ENCODE assay signal across 31 cellular contexts in genomic region chr16:10662212-10662611, GRCh38. TPM values are rescaled to one million over a fixed set of nuclear protein-coding genes. Genes with fewer than 3 reads are reported as not detected.
"Had no signal": no experiment of that assay in that cellular context is flagged by ENCODE, and none has a peak within 500 bp of the region (broad histone marks: within the 10 kb centered on the region; RNA-seq: fewer than 3 reads in every experiment).

No MANE protein-coding gene starts in this region.

- H3K27me3 ChIP-seq: body of pancreas, dorsolateral prefrontal cortex, gastrocnemius medialis, heart left ventricle had no signal

- H3K36me3 ChIP-seq: gastrocnemius medialis, heart left ventricle had no signal

- H3K27me3 Mint-ChIP-seq: activated CD4-positive, alpha-beta T cell treated with anti-CD3 and anti-CD28 coated beads, Interleukin-2, amount 10 ng/mL, durations not matched to agents 7 days and 5 days; activated T-cell treated with anti-CD3 and anti-CD28 coated beads, Interleukin-2, amount 50 U/mL, for 24 hours had no signal

- H3K4me1 Mint-ChIP-seq: activated CD4-positive, alpha-beta memory T cell treated with anti-CD3 and anti-CD28 coated beads, Interleukin-2, amount 10 ng/mL, durations not matched to agents 7 days and 5 days; activated CD4-positive, alpha-beta T cell treated with anti-CD3 and anti-CD28 coated beads, Interleukin-2, amount 10 ng/mL, durations not matched to agents 7 days and 5 days; endodermal cell had no signal

- H3K27ac ChIP-seq: body of pancreas, coronary artery, gastrocnemius medialis, heart left ventricle, VCaP had no signal

- DNase-seq: activated CD4-positive, alpha-beta memory T cell treated with anti-CD3 and anti-CD28 coated beads, Interleukin-2, amount 10 ng/mL, durations not matched to agents 7 days and 5 days; activated CD4-positive, alpha-beta T cell treated with anti-CD3 and anti-CD28 coated beads for 1 hour; activated CD4-positive, alpha-beta T cell treated with anti-CD3 and anti-CD28 coated beads for 4 hours; activated CD4-positive, alpha-beta T cell treated with anti-CD3 and anti-CD28 coated beads, Interleukin-2, amount 10 ng/mL, durations not matched to agents 7 days and 5 days; activated CD4-positive, alpha-beta T cell treated with anti-CD3 and anti-CD28 coated beads, Interleukin-2, amount 50 U/mL, for 4 hours; activated CD8-positive, alpha-beta memory T cell treated with anti-CD3 and anti-CD28 coated beads, Interleukin-2, amount 50 U/mL, for 48 hours; activated gamma-delta T cell treated with Interleukin-2 at 50 U/mL for 16 hours; activated naive CD4-positive, alpha-beta T cell treated with anti-CD3 and anti-CD28 coated beads, Interleukin-2, amount 50 U/mL, for 16 hours; activated naive CD4-positive, alpha-beta T cell treated with Interleukin-2 at 50 U/mL for 16 hours; activated T-cell treated with anti-CD3 and anti-CD28 coated beads for 4 hours; activated T-cell treated with anti-CD3 and anti-CD28 coated beads, Interleukin-2, amount 50 U/mL, for 24 hours; activated T-cell treated with anti-CD3 and anti-CD28 coated beads, Interleukin-2, amount 50 U/mL, for 72 hours; amniotic stem cell; body of pancreas; caudate nucleus; dorsolateral prefrontal cortex; effector memory CD4-positive, alpha-beta T cell; endodermal cell; foreskin fibroblast; gastrocnemius medialis; glutamatergic neuron; heart left ventricle; T-helper 2 cell had no signal

- H3K4me1 ChIP-seq: body of pancreas, gastrocnemius medialis had no signal

- ATAC-seq: activated T-cell treated with anti-CD3 and anti-CD28 coated beads, Interleukin-2, amount 50 U/mL, for 72 hours; body of pancreas; esophagus mucosa; gastrocnemius medialis; WTC11 had no signal

- H3K36me3 Mint-ChIP-seq: activated naive CD8-positive, alpha-beta T cell had no signal

- H3K4me3 Mint-ChIP-seq: activated CD4-positive, alpha-beta memory T cell treated with anti-CD3 and anti-CD28 coated beads, Interleukin-2, amount 10 ng/mL, durations not matched to agents 7 days and 5 days; activated CD4-positive, alpha-beta T cell treated with anti-CD3 and anti-CD28 coated beads, Interleukin-2, amount 10 ng/mL, durations not matched to agents 7 days and 5 days; activated naive CD8-positive, alpha-beta T cell; activated T-cell treated with anti-CD3 and anti-CD28 coated beads, Interleukin-2, amount 50 U/mL, for 24 hours; activated T-cell treated with anti-CD3 and anti-CD28 coated beads, Interleukin-2, amount 50 U/mL, for 72 hours; dendritic cell treated with granulocyte-macrophage colony-stimulating factor and Interleukin-4, amounts not matched to agents 40 ng/mL and 50 ng/mL, for 4 days; endodermal cell; WTC11 had no signal

- H3K9me3 Mint-ChIP-seq: activated CD4-positive, alpha-beta memory T cell treated with anti-CD3 and anti-CD28 coated beads, Interleukin-2, amount 10 ng/mL, durations not matched to agents 7 days and 5 days; activated T-cell treated with anti-CD3 and anti-CD28 coated beads, Interleukin-2, amount 50 U/mL, for 24 hours; activated T-cell treated with anti-CD3 and anti-CD28 coated beads, Interleukin-2, amount 50 U/mL, for 72 hours; dendritic cell treated with granulocyte-macrophage colony-stimulating factor and Interleukin-4, amounts not matched to agents 40 ng/mL and 50 ng/mL, for 4 days had no signal

- H3K9me3 ChIP-seq: body of pancreas, gastrocnemius medialis, heart left ventricle had no signal

- H3K27ac Mint-ChIP-seq: activated CD4-positive, alpha-beta memory T cell treated with anti-CD3 and anti-CD28 coated beads, Interleukin-2, amount 10 ng/mL, durations not matched to agents 7 days and 5 days; activated CD4-positive, alpha-beta T cell treated with anti-CD3 and anti-CD28 coated beads, Interleukin-2, amount 10 ng/mL, durations not matched to agents 7 days and 5 days; activated naive CD8-positive, alpha-beta T cell; activated T-cell treated with anti-CD3 and anti-CD28 coated beads, Interleukin-2, amount 50 U/mL, for 24 hours; activated T-cell treated with anti-CD3 and anti-CD28 coated beads, Interleukin-2, amount 50 U/mL, for 72 hours; dendritic cell treated with granulocyte-macrophage colony-stimulating factor and Interleukin-4, amounts not matched to agents 40 ng/mL and 50 ng/mL, for 4 days; endodermal cell; WTC11 had no signal

- H3K4me3 ChIP-seq: body of pancreas, coronary artery, dorsolateral prefrontal cortex, gastrocnemius medialis, heart left ventricle had no signal

RNA-seq across cellular contexts. Expression of gene TEKT5, which starts 32.5 kb away (rescaled TPM):
- total RNA-seq: activated CD4-positive, alpha-beta memory T cell treated with anti-CD3 and anti-CD28 coated beads, Interleukin-2, amount 10 ng/mL, durations not matched to agents 7 days and 5 days; activated CD4-positive, alpha-beta T cell treated with anti-CD3 and anti-CD28 coated beads, Interleukin-2, amount 10 ng/mL, durations not matched to agents 7 days and 5 days; body of pancreas; epithelial cell of proximal tubule; esophagus mucosa; gastrocnemius medialis; T-helper 1 cell treated with Interleukin-12 subunit alpha and Interleukin-12 subunit beta and Interleukin-4 antibody, amounts not matched to agents 30 ng/mL and 1 ng/mL, for 36 hours had no signal
- polyA plus RNA-seq: heart left ventricle had no signal
